8 cellular contexts compared by ENCODE assay signal in genomic region chr1:12615166-12615915, GRCh38. TPM values are rescaled to one million over a fixed set of nuclear protein-coding genes. Genes with fewer than 3 reads are reported as not detected.
DNase-seq lines count a peak whose midpoint lies in the region; ATAC-seq, FAIRE-seq and TF ChIP-seq lines count a peak whose summit lies in the region.

No MANE protein-coding gene starts in this region.

- POLR2A ChIA-PET in activated naive CD8-positive, alpha-beta T cell treated with anti-CD3 and anti-CD28 coated beads, Interleukin-2, amount 10 ng/mL, durations not matched to agents 7 days and 5 days (lab: Charles Lee): interaction anchor here (0.5 to 7.7 kb wide), 14 partner anchors 11 to 274 kb away, joined by 3 to 122 read pairs (median 8); no protein-coding TSS in a partner anchor

- H3K4me3 ChIP-seq in keratinocyte (ENCODE audit: control insufficient read depth in 2 of 3, extremely low read depth in 1 of 3, insufficient read depth in 2 of 3, low read depth in 1 of 3, low read length in 3 of 3): peak overlapping the region; percentile 76 to 90 (median 85)

- TF ChIP-seq CTCF in keratinocyte (optimal IDR thresholded peaks at IDR 0.05 in 1 of 3, IDR thresholded peaks at IDR 0.05 in 1 of 3, conservative IDR thresholded peaks at IDR 0.05 in 1 of 3; ENCODE audit: extremely low read depth in 1 of 3, insufficient read depth in 2 of 3, low read length in 3 of 3): no peak

- ATAC-seq in activated naive CD8-positive, alpha-beta T cell treated with anti-CD3 and anti-CD28 coated beads, Interleukin-2, amount 10 ng/mL, durations not matched to agents 7 days and 5 days (ENCODE audit: low read depth): no peak
- ATAC-seq in GM19324 (IDR thresholded peaks at IDR 0.05; ENCODE audit: low FRiP score, unreplicated experiment) (no peak), HG02973 (IDR thresholded peaks at IDR 0.05; ENCODE audit: unreplicated experiment) (no peak)

- H3K9me3 Mint-ChIP-seq in T-helper 1 cell treated with Interleukin-12 subunit alpha and Interleukin-12 subunit beta and Interleukin-4 antibody, amounts not matched to agents 30 μg/mL and 1 μg/mL, for 36 hours: no peaks in the 10 kb centered on the region
- H3K9me3 Mint-ChIP-seq in activated naive CD8-positive, alpha-beta T cell treated with anti-CD3 and anti-CD28 coated beads, Interleukin-2, amount 10 ng/mL, durations not matched to agents 7 days and 5 days: no peaks in the 10 kb centered on the region

- DNase-seq in T-helper 1 cell (no peak), keratinocyte (ENCODE audit: low read depth, low spot score) (no peak), substantia nigra (lab: John Stamatoyannopoulos, UW) (peak in 11 of 49 donors; percentile 20 to 63 (median 29)), SW480 (ENCODE audit: low spot score) (no peak)
- no peak for DNase-seq in activated naive CD8-positive, alpha-beta T cell treated with anti-CD3 and anti-CD28 coated beads, Interleukin-2, amount 10 ng/mL, durations not matched to agents 7 days and 5 days

- peak overlapping the region; percentile 95 for H3K9ac ChIP-seq in keratinocyte (ENCODE audit: control insufficient read depth, extremely low read depth, insufficient read depth, low read length)

- H3K36me3 Mint-ChIP-seq in T-helper 1 cell treated with Interleukin-12 subunit alpha and Interleukin-12 subunit beta and Interleukin-4 antibody, amounts not matched to agents 30 μg/mL and 1 μg/mL, for 36 hours (ENCODE audit: low read depth): peaks cover 40% of the 10 kb centered on the region
- peaks cover 54% of the 10 kb centered on the region for H3K36me3 Mint-ChIP-seq in activated naive CD8-positive, alpha-beta T cell treated with anti-CD3 and anti-CD28 coated beads, Interleukin-2, amount 10 ng/mL, durations not matched to agents 7 days and 5 days

- no peaks in the 10 kb centered on the region for H4K20me1 ChIP-seq in keratinocyte (ENCODE audit: control insufficient read depth, extremely low read depth, insufficient read depth, low read length)

- H3K27me3 ChIP-seq in keratinocyte (ENCODE audit: control insufficient read depth, extremely low read depth, insufficient read depth, low read length): no peaks in the 10 kb centered on the region

- peaks cover 5% of the 10 kb centered on the region for H3K27me3 Mint-ChIP-seq in T-helper 1 cell treated with Interleukin-12 subunit alpha and Interleukin-12 subunit beta and Interleukin-4 antibody, amounts not matched to agents 30 μg/mL and 1 μg/mL, for 36 hours (ENCODE audit: low read depth)
- H3K27me3 Mint-ChIP-seq in activated naive CD8-positive, alpha-beta T cell treated with anti-CD3 and anti-CD28 coated beads, Interleukin-2, amount 10 ng/mL, durations not matched to agents 7 days and 5 days: no peaks in the 10 kb centered on the region

- H3K9me1 ChIP-seq in keratinocyte (ENCODE audit: control insufficient read depth, extremely low read depth, insufficient read depth, low read length): peaks cover 2% of the 10 kb centered on the region

- peak overlapping the region; percentile 23 for H2AFZ ChIP-seq in keratinocyte (ENCODE audit: control insufficient read depth, low read length)

- H3K9me3 ChIP-seq in keratinocyte (ENCODE audit: control insufficient read depth, low read depth, low read length): no peaks in the 10 kb centered on the region

- peaks cover 0 to 1% of the 10 kb centered on the region in 2 experiments for H3K36me3 ChIP-seq in keratinocyte (ENCODE audit: control insufficient read depth in 2 of 2, extremely low read depth in 1 of 2, insufficient read depth in 2 of 2, low read length in 2 of 2)

- peaks cover 23% of the 10 kb centered on the region for H3K79me2 ChIP-seq in keratinocyte (ENCODE audit: control insufficient read depth, insufficient read depth, low read length)

- FAIRE-seq in keratinocyte (lab: Jason Lieb, UNC): no peak

- H3K4me1 ChIP-seq in keratinocyte (ENCODE audit: control insufficient read depth, extremely low read depth, insufficient read depth, low read length): peaks cover 41% of the 10 kb centered on the region

- dilution Hi-C loops in keratinocyte (cut with MboI; ENCODE audit: extremely low pct_ligation_motif_present, low sequenced_read_pairs): no loop called here

- H3K4me2 ChIP-seq in keratinocyte (ENCODE audit: control insufficient read depth, extremely low read depth, insufficient read depth, low read depth, low read length): peak overlapping the region; percentile 100

- peak overlapping the region; percentile 99 for H3K4me3 Mint-ChIP-seq in T-helper 1 cell treated with Interleukin-12 subunit alpha and Interleukin-12 subunit beta and Interleukin-4 antibody, amounts not matched to agents 30 μg/mL and 1 μg/mL, for 36 hours
- H3K4me3 Mint-ChIP-seq in activated naive CD8-positive, alpha-beta T cell treated with anti-CD3 and anti-CD28 coated beads, Interleukin-2, amount 10 ng/mL, durations not matched to agents 7 days and 5 days: peak overlapping the region; percentile 100

- peak overlapping the region; percentile 88 for H3K27ac Mint-ChIP-seq in T-helper 1 cell treated with Interleukin-12 subunit alpha and Interleukin-12 subunit beta and Interleukin-4 antibody, amounts not matched to agents 30 μg/mL and 1 μg/mL, for 36 hours
- H3K27ac Mint-ChIP-seq in activated naive CD8-positive, alpha-beta T cell treated with anti-CD3 and anti-CD28 coated beads, Interleukin-2, amount 10 ng/mL, durations not matched to agents 7 days and 5 days: peak overlapping the region; percentile 95

- peaks cover 67% of the 10 kb centered on the region for H3K4me1 Mint-ChIP-seq in T-helper 1 cell treated with Interleukin-12 subunit alpha and Interleukin-12 subunit beta and Interleukin-4 antibody, amounts not matched to agents 30 μg/mL and 1 μg/mL, for 36 hours (ENCODE audit: low read depth)
- peaks cover 49% of the 10 kb centered on the region for H3K4me1 Mint-ChIP-seq in activated naive CD8-positive, alpha-beta T cell treated with anti-CD3 and anti-CD28 coated beads, Interleukin-2, amount 10 ng/mL, durations not matched to agents 7 days and 5 days

- H3K27ac ChIP-seq in keratinocyte (ENCODE audit: control insufficient read depth, insufficient read depth, low read length) (peak overlapping the region; percentile 100), substantia nigra (ENCODE audit: low read depth, low read length, poor library complexity, severe bottlenecking) (peak overlapping the region; percentile 73)

RNA-seq across cellular contexts. Expression of gene DHRS3, which starts 2.7 kb away (rescaled TPM):
- total RNA-seq in activated naive CD8-positive, alpha-beta T cell treated with anti-CD3 and anti-CD28 coated beads, Interleukin-2, amount 10 ng/mL, durations not matched to agents 7 days and 5 days: 100 to 1,000 TPM; 105 to 109 TPM
- polyA plus RNA-seq in keratinocyte: 10.7 to 15.3 TPM (median 14.1 TPM) in 3 replicates
- polyA plus RNA-seq in keratinocyte (2011; ENCODE audit: low read depth): 18.5 TPM
- polyA plus RNA-seq in keratinocyte (2011; cell fraction: cytosol; rRNA removed): 6.6 and 7.5 TPM in 2 replicates
- 18.7 and 18.8 TPM in 2 replicates for polyA plus RNA-seq in keratinocyte (2011; cell fraction: nucleus; rRNA removed)
- polyA plus RNA-seq in keratinocyte (2012; ENCODE audit: low replicate concordance): 16.1 and 20.2 TPM in 2 replicates
- polyA minus RNA-seq in keratinocyte: 21.3 to 43.0 TPM (median 32.1 TPM) in 3 replicates
- polyA minus RNA-seq in keratinocyte (2011; cell fraction: cytosol; rRNA and poly(A)+ RNA removed): 12.5 TPM
- 11.9 and 16.2 TPM in 2 replicates for polyA minus RNA-seq in keratinocyte (2011; cell fraction: nucleus; rRNA and poly(A)+ RNA removed)

RNA-seq across cellular contexts. Expression of gene AADACL4, which starts 28.5 kb away (rescaled TPM):
- total RNA-seq in activated naive CD8-positive, alpha-beta T cell treated with anti-CD3 and anti-CD28 coated beads, Interleukin-2, amount 10 ng/mL, durations not matched to agents 7 days and 5 days: not detected
- not detected in 3 replicates for polyA plus RNA-seq in keratinocyte
- polyA plus RNA-seq in keratinocyte (2011; ENCODE audit: low read depth): not detected
- not detected in 2 replicates for polyA plus RNA-seq in keratinocyte (2011; cell fraction: cytosol; rRNA removed)
- polyA plus RNA-seq in keratinocyte (2011; cell fraction: nucleus; rRNA removed): not detected in 2 replicates
- polyA plus RNA-seq in keratinocyte (2012; ENCODE audit: low replicate concordance): not detected in 2 replicates
- not detected in 3 replicates for polyA minus RNA-seq in keratinocyte
- not detected for polyA minus RNA-seq in keratinocyte (2011; cell fraction: cytosol; rRNA and poly(A)+ RNA removed)
- not detected in 2 replicates for polyA minus RNA-seq in keratinocyte (2011; cell fraction: nucleus; rRNA and poly(A)+ RNA removed)
